27 cellular contexts compared by ENCODE assay signal in the genomic region with DNA sequence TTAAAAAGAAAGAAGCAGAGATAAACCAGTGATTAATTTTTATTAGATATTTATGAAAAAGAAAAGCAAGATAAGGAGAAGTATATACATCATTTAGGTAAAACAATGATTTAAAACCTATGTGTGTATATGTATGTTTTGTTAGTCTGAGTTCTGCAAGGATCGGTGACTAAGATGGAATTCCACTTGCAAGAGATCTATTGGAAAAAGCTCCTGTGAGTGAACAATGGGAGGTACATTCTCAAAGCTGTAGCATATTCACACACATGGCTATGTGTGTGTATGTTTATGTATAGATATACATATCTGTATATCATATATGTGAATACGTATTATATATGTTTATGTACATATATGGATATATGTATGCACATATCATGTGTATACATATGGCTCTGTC. TPM values are rescaled to one million over a fixed set of nuclear protein-coding genes. Genes with fewer than 3 reads are reported as not detected.
"Had no signal": no experiment of that assay in that cellular context is flagged by ENCODE, and none has a peak within 500 bp of the region (broad histone marks: within the 10 kb centered on the region; RNA-seq: fewer than 3 reads in every experiment).

No MANE protein-coding gene starts in this region.

- H3K9ac ChIP-seq: neural progenitor cell, parathyroid adenoma had no signal

- H3K4me1 ChIP-seq: parathyroid adenoma had no signal

- H3K27ac ChIP-seq: neural progenitor cell, ovary, parathyroid adenoma, psoas muscle, right lobe of liver, sigmoid colon, testis, tibial nerve, upper lobe of left lung, vagina had no signal

- FAIRE-seq: small intestine, urothelium cell line had no signal

- DNase-seq: natural killer cell; occipital lobe; ovary; posterior cingulate gyrus; psoas muscle; right cardiac atrium; right lobe of liver; sigmoid colon; small intestine; stimulated activated CD4-positive, alpha-beta T cell treated with anti-CD3 and anti-CD28 coated beads, Interleukin-15, amount 100 ng/mL, for 24 hours; stimulated activated CD4-positive, alpha-beta T cell treated with anti-CD3 and anti-CD28 coated beads, Interleukin-2, amount 100 ng/mL, for 24 hours; stimulated activated CD4-positive, alpha-beta T cell treated with anti-CD3 and anti-CD28 coated beads, Interleukin-2, amount 100 ng/mL, for 48 hours; stimulated activated CD4-positive, alpha-beta T cell treated with anti-CD3 and anti-CD28 coated beads, Interleukin-4, amount 100 ng/mL, for 24 hours; stimulated activated CD8-positive, alpha-beta memory T cell treated with anti-CD3 and anti-CD28 coated beads, Interleukin-4, amount 100 ng/mL, for 48 hours; stimulated activated naive CD4-positive, alpha-beta T cell; stimulated activated naive CD8-positive, alpha-beta T cell treated with anti-CD3 and anti-CD28 coated beads, Interleukin-15, amount 100 ng/mL, for 72 hours; stimulated activated naive CD8-positive, alpha-beta T cell treated with anti-CD3 and anti-CD28 coated beads, Interleukin-15, Interleukin-2, amounts not matched to agents 100 U/mL and 50 U/mL, for 24 hours; substantia nigra; testis; upper lobe of left lung had no signal

- H3K4me2 ChIP-seq: neural progenitor cell had no signal

- H3K27me3 ChIP-seq: ovary, right lobe of liver, sigmoid colon, suprapubic skin, testis, tibial nerve, upper lobe of left lung, vagina had no signal

- ATAC-seq: natural killer cell; psoas muscle; right cardiac atrium; right lobe of liver; stimulated activated memory B cell treated with anti-CD40 and anti-IgM and Interleukin-4, amounts not matched to agents 10 μg/mL and 1 μg/mL and 100 μg/mL, for 72 hours; stimulated activated naive CD8-positive, alpha-beta T cell treated with anti-CD3 and anti-CD28 coated beads, Interleukin-15, amount 100 ng/mL, for 72 hours; stimulated activated naive CD8-positive, alpha-beta T cell treated with anti-CD3 and anti-CD28 coated beads, Interleukin-15, Interleukin-2, amounts not matched to agents 100 U/mL and 50 U/mL, for 24 hours had no signal

- H2AFZ ChIP-seq: neural progenitor cell, parathyroid adenoma had no signal

- H3K79me2 ChIP-seq: parathyroid adenoma had no signal

- H3K36me3 ChIP-seq: neural progenitor cell, ovary, right lobe of liver, sigmoid colon, suprapubic skin, tibial nerve, upper lobe of left lung, vagina had no signal

- H3K4me3 ChIP-seq: neural progenitor cell, ovary, psoas muscle, right lobe of liver, sigmoid colon, suprapubic skin, testis, tibial nerve, upper lobe of left lung, vagina had no signal

- H3K9me3 ChIP-seq: ovary, psoas muscle, right lobe of liver, sigmoid colon, suprapubic skin, testis, tibial nerve, upper lobe of left lung, vagina had no signal

RNA-seq across cellular contexts. Expression of a gene that starts 54.4 kb away (rescaled TPM):
- total RNA-seq: natural killer cell had no signal
